In the genomic region with DNA sequence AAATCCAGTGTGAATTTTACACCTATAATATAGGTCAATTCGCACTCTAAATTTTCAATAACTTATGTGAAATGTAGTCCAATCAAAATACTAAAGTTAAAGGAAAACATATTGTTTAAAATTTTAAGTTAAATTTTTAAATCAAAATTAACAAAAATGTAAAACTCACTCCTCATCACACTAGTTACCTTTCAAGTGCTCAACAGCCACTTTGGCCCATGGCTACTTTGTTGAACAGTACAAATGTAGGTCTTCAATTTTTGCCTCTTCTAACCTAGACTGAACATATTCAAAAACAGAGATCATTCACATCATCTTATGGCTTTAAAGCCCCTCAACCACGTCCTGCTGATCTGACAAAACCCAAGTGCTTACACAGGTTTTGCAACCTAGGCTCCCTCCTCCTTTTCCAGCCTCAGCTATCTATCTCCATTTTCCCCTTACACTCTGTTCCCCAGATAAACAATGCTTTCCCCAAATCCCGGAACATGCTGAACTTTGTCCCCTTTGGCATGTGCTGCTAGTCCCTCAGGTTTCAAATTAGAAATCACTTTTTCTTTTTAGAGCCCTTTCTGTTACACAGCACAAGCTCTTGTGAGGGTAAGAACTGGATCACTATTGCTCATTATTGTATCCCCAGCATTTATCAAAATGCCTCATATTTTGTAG, we compare ENCODE assay signal across 22 cellular contexts.
DNase-seq lines count a peak whose midpoint lies in the region; ATAC-seq and TF ChIP-seq lines count a peak whose summit lies in the region.
"Had no signal": no experiment of that assay in that cellular context is flagged by ENCODE, and none has a peak within 500 bp of the region (broad histone marks: within the 10 kb centered on the region; RNA-seq: fewer than 3 reads in every experiment).

No MANE protein-coding gene starts in this region.

- H3K27ac ChIP-seq in left ventricle myocardium inferior (replicated peaks) (no peak overlapping the region), caudate nucleus (ENCODE audit: low read depth, low read length) (peak overlapping the region; percentile 72), layer of hippocampus (ENCODE audit: low read depth, low read length) (peak overlapping the region; percentile 13), smooth muscle cell (ENCODE audit: low read depth) (no peak overlapping the region)
- H3K27ac ChIP-seq: tibial nerve had no signal

- peak overlapping the region; percentile 58 for H3K4me2 ChIP-seq in smooth muscle cell

- H2AFZ ChIP-seq in smooth muscle cell (ENCODE audit: low read depth): no peak overlapping the region

- intact Hi-C loops in Right ventricle myocardium superior (cut with DNase I) (loop anchor here (10.0 kb wide), 1 partner anchor 395 kb away; no protein-coding TSS in a partner anchor), left ventricle myocardium inferior (cut with micrococcal nuclease) (no loop called here)

- no peak overlapping the region for H3K9ac ChIP-seq in smooth muscle cell (ENCODE audit: low read depth)

- H3K27me3 ChIP-seq in left ventricle myocardium inferior (ENCODE audit: low read depth): no peaks in the 10 kb centered on the region
- no peaks in the 10 kb centered on the region for H3K27me3 ChIP-seq in layer of hippocampus (ENCODE audit: control insufficient read depth, insufficient read depth, low read length)
- H3K27me3 ChIP-seq in smooth muscle cell (ENCODE audit: low read depth): no peaks in the 10 kb centered on the region
- H3K27me3 ChIP-seq: tibial nerve had no signal

- H3K4me3 ChIP-seq in left ventricle myocardium inferior (no peak overlapping the region), smooth muscle cell (no peak overlapping the region)
- H3K4me3 ChIP-seq: tibial nerve had no signal

- TF ChIP-seq CTCF in left ventricle myocardium inferior (IDR thresholded peaks at IDR 0.05; ENCODE audit: borderline replicate concordance) (no peak), smooth muscle cell (IDR thresholded peaks at IDR 0.05; ENCODE audit: borderline replicate concordance, insufficient read depth, poor library complexity, severe bottlenecking) (no peak)

- no peaks in the 10 kb centered on the region for H3K36me3 ChIP-seq in left ventricle myocardium inferior
- H3K36me3 ChIP-seq in smooth muscle cell (ENCODE audit: low read depth): peaks cover 4% of the 10 kb centered on the region
- H3K36me3 ChIP-seq: tibial nerve had no signal

- H3K4me1 ChIP-seq in left ventricle myocardium inferior: peaks cover 26% of the 10 kb centered on the region
- peaks cover 26% of the 10 kb centered on the region for H3K4me1 ChIP-seq in smooth muscle cell (ENCODE audit: low read depth)

- ATAC-seq in Right ventricle myocardium superior (ENCODE audit: poor library complexity): peak; percentile 56
- ATAC-seq: natural killer cell treated with Interleukin-12 subunit alpha and Interleukin-12 subunit beta and Interleukin-15 and Interleukin-18, amount 100 ng/mL, for 72 hours had no signal

- H3F3A ChIP-seq in smooth muscle cell (ENCODE audit: low read depth): no peaks in the 10 kb centered on the region

- H3K9me3 ChIP-seq in left ventricle myocardium inferior (replicated peaks) (no peaks in the 10 kb centered on the region), smooth muscle cell (replicated peaks; ENCODE audit: low read depth) (no peaks in the 10 kb centered on the region)
- H3K9me3 ChIP-seq: tibial nerve had no signal

- 79% methylated on average over 3 of the region's 3 CpGs for WGBS in smooth muscle cell (ENCODE audit: low lambda C conversion rate)

- DNase-seq in Right ventricle myocardium superior (no peak), left ventricle myocardium inferior (no peak), caudate nucleus (lab: John Stamatoyannopoulos, UW) (no peak), smooth muscle cell (lab: John Stamatoyannopoulos, UW; ENCODE audit: unreplicated experiment) (no peak), COLO668 (lab: John Stamatoyannopoulos, UW; ENCODE audit: unreplicated experiment) (no peak), NCI-H2196 (lab: John Stamatoyannopoulos, UW; ENCODE audit: unreplicated experiment) (no peak), mucosa of gallbladder (ENCODE audit: low spot score) (no peak)
- DNase-seq: activated CD4-positive, alpha-beta T cell treated with anti-CD3 and anti-CD28 coated beads, Interleukin-2, amount 10 ng/mL, durations not matched to agents 7 days and 5 days; activated naive CD4-positive, alpha-beta T cell treated with anti-CD3 and anti-CD28 coated beads for 36 hours; activated T-cell treated with anti-CD3 and anti-CD28 coated beads for 4 hours; erythroblast; GDM1; immature natural killer cell; mammary epithelial cell; NCI-H187 treated with DMSO at 0.1 percent for 48 hours; NCI-H446 treated with DMSO at 0.1 percent for 48 hours; RPMI8226; stimulated activated CD4-positive, alpha-beta T cell treated with anti-CD3 and anti-CD28 coated beads, Interleukin-15, amount 100 ng/mL, for 24 hours; stimulated activated naive CD4-positive, alpha-beta T cell treated with Interleukin-2 at 50 U/mL for 16 hours had no signal

- H4K20me1 ChIP-seq in smooth muscle cell (ENCODE audit: low read depth): no peaks in the 10 kb centered on the region

- H3K79me2 ChIP-seq in smooth muscle cell (ENCODE audit: low read depth): peaks cover 15% of the 10 kb centered on the region

Comparison
In these comparisons a context has a peak if more than half of its experiments do, and no peak if none do; other contexts are left out.
1. H3K27ac ChIP-seq: peak in caudate nucleus (single experiment) and layer of hippocampus (single experiment); none in left ventricle myocardium inferior (single experiment) and smooth muscle cell (single experiment).